In genomic region chr2:181648478-181649155, GRCh38 we compare ENCODE assay signal across 24 cellular contexts. TPM values are rescaled to one million over a fixed set of nuclear protein-coding genes. Genes with fewer than 3 reads are reported as not detected.
"Had no signal": no experiment of that assay in that cellular context is flagged by ENCODE, and none has a peak within 500 bp of the region (broad histone marks: within the 10 kb centered on the region; RNA-seq: fewer than 3 reads in every experiment).

No MANE protein-coding gene starts in this region.

- FAIRE-seq: urothelium cell line had no signal

- H3K27ac ChIP-seq: foreskin keratinocyte, neutrophil, tibial artery had no signal

- H3K27me3 ChIP-seq: tibial artery had no signal

- ATAC-seq: activated CD8-positive, alpha-beta memory T cell treated with anti-CD3 and anti-CD28 coated beads, Interleukin-2, amount 10 ng/mL, durations not matched to agents 7 days and 5 days; activated naive CD8-positive, alpha-beta T cell treated with anti-CD3 and anti-CD28 coated beads, Interleukin-2, amount 50 U/mL, for 24 hours; effector memory CD8-positive, alpha-beta T cell; foreskin keratinocyte; left ventricle myocardium superior; mucosa of descending colon; naive thymus-derived CD8-positive, alpha-beta T cell; stimulated activated naive B cell treated with anti-CD40 and anti-IgM and Interleukin-4, amounts not matched to agents 10 μg/mL and 1 μg/mL and 100 μg/mL, for 72 hours had no signal

- H3K9me3 ChIP-seq: mucosa of descending colon, neutrophil, tibial artery had no signal

- DNase-seq: activated CD4-positive, alpha-beta T cell treated with anti-CD3 and anti-CD28 coated beads, Interleukin-2, amount 50 U/mL, for 48 hours; activated CD8-positive, alpha-beta memory T cell treated with anti-CD3 and anti-CD28 coated beads, Interleukin-2, amount 10 ng/mL, durations not matched to agents 7 days and 5 days; activated naive CD4-positive, alpha-beta T cell treated with anti-CD3 and anti-CD28 coated beads for 36 hours; activated naive CD8-positive, alpha-beta T cell treated with anti-CD3 and anti-CD28 coated beads, Interleukin-2, amount 50 U/mL, for 24 hours; activated T-cell treated with anti-CD3 and anti-CD28 coated beads, Interleukin-2, amount 50 U/mL, for 1 hour; aorta; cerebellar nuclear complex; effector memory CD8-positive, alpha-beta T cell; glutamatergic neuron; kidney glomerular epithelial cell; left ventricle myocardium superior; mucosa of descending colon; naive thymus-derived CD8-positive, alpha-beta T cell; retina; stimulated activated CD4-positive, alpha-beta T cell treated with anti-CD3 and anti-CD28 coated beads, Interleukin-4, amount 100 ng/mL, for 1 hour; stimulated activated naive B cell treated with anti-CD40 and anti-IgM and Interleukin-4, amounts not matched to agents 10 μg/mL and 1 μg/mL and 100 μg/mL, for 72 hours; tibial artery; WERI-Rb-1 had no signal

- H3K4me1 ChIP-seq: foreskin keratinocyte, tibial artery had no signal

- H3K4me3 ChIP-seq: mucosa of descending colon, tibial artery had no signal

- H3K36me3 ChIP-seq: neutrophil, tibial artery, WERI-Rb-1 had no signal

RNA-seq across cellular contexts. Expression of gene CERKL, which starts 8.3 kb away (rescaled TPM):
- total RNA-seq: activated CD8-positive, alpha-beta memory T cell treated with anti-CD3 and anti-CD28 coated beads, Interleukin-2, amount 10 ng/mL, durations not matched to agents 7 days and 5 days; activated T-helper 2 cell treated with anti-CD3 and anti-CD28 coated beads, Interferon-gamma antibody, Interleukin-2, Interleukin-4, amounts not matched to agents 10 μg/mL and 5 μg/mL and 100 μg/mL, durations not matched to agents 14 hours and 24 hours and 36 hours; aorta; foreskin keratinocyte; left ventricle myocardium superior; naive thymus-derived CD8-positive, alpha-beta T cell; skeletal muscle tissue; subcutaneous adipose tissue had no signal

RNA-seq across cellular contexts. Expression of gene NEUROD1, which starts 31.7 kb away (rescaled TPM):
- total RNA-seq: activated CD8-positive, alpha-beta memory T cell treated with anti-CD3 and anti-CD28 coated beads, Interleukin-2, amount 10 ng/mL, durations not matched to agents 7 days and 5 days; activated naive CD4-positive, alpha-beta T cell treated with anti-CD3 and anti-CD28 coated beads for 36 hours; activated T-helper 2 cell treated with anti-CD3 and anti-CD28 coated beads, Interferon-gamma antibody, Interleukin-2, Interleukin-4, amounts not matched to agents 10 μg/mL and 5 μg/mL and 100 μg/mL, durations not matched to agents 14 hours and 24 hours and 36 hours; aorta; foreskin keratinocyte; left ventricle myocardium superior; naive thymus-derived CD8-positive, alpha-beta T cell; skeletal muscle tissue; subcutaneous adipose tissue had no signal
